25 cellular contexts compared by ENCODE assay signal in the genomic region with DNA sequence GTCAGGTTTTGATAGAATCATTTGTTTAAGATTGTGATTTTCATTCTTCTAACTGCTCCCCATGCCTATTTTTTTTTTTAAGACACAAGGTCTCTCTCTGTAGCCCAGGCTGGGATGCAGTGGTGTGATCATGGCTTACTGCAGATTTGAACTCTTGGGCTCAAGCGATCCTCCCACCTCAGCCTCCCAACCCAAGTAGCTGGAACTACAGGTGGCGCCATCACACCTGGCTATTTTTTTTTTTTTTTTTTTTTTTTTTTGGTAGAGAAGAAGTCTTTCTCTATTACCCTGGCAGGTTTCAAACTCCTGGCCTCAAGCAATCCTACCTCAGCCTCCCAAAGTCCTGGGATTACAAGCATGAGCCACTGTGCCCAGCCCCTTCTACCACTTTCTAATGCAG.
"Had no signal": no experiment of that assay in that cellular context is flagged by ENCODE, and none has a peak within 500 bp of the region (broad histone marks: within the 10 kb centered on the region; RNA-seq: fewer than 3 reads in every experiment).

No MANE protein-coding gene starts in this region.

- H3K36me3 ChIP-seq: colonic mucosa, left lung, stomach, suprapubic skin, tibial nerve had no signal

- H3K9me3 Mint-ChIP-seq: activated T-helper 2 cell treated with anti-CD3 and anti-CD28 coated beads, Interferon-gamma antibody, Interleukin-2, Interleukin-4, amounts not matched to agents 10 μg/mL and 5 μg/mL and 100 μg/mL, durations not matched to agents 14 hours and 24 hours and 36 hours; neural crest cell had no signal

- H3K27me3 Mint-ChIP-seq: activated naive CD8-positive, alpha-beta T cell treated with anti-CD3 and anti-CD28 coated beads for 36 hours; central memory CD8-positive, alpha-beta T cell; stimulated activated memory B cell treated with anti-CD40 and anti-IgM and Interleukin-4, amounts not matched to agents 10 μg/mL and 1 μg/mL and 100 μg/mL, for 72 hours had no signal

- H3K36me3 Mint-ChIP-seq: activated naive CD8-positive, alpha-beta T cell treated with anti-CD3 and anti-CD28 coated beads for 36 hours; naive thymus-derived CD4-positive, alpha-beta T cell; stimulated activated memory B cell treated with anti-CD40 and anti-IgM and Interleukin-4, amounts not matched to agents 10 μg/mL and 1 μg/mL and 100 μg/mL, for 72 hours had no signal

- H3K27ac Mint-ChIP-seq: activated naive CD8-positive, alpha-beta T cell treated with anti-CD3 and anti-CD28 coated beads for 36 hours; activated T-helper 2 cell treated with anti-CD3 and anti-CD28 coated beads, Interferon-gamma antibody, Interleukin-2, Interleukin-4, amounts not matched to agents 10 μg/mL and 5 μg/mL and 100 μg/mL, durations not matched to agents 14 hours and 24 hours and 36 hours; naive thymus-derived CD4-positive, alpha-beta T cell; stimulated activated memory B cell treated with anti-CD40 and anti-IgM and Interleukin-4, amounts not matched to agents 10 μg/mL and 1 μg/mL and 100 μg/mL, for 72 hours had no signal

- FAIRE-seq: astrocyte, small intestine had no signal

- ATAC-seq: activated T-cell treated with anti-CD3 and anti-CD28 coated beads, Interleukin-2, amount 50 U/mL, for 4 hours; left lung; naive thymus-derived CD4-positive, alpha-beta T cell; sciatic nerve; stimulated activated memory B cell treated with anti-CD40 and anti-IgM and Interleukin-4, amounts not matched to agents 10 μg/mL and 1 μg/mL and 100 μg/mL, for 72 hours had no signal

- H3K4me1 Mint-ChIP-seq: activated naive CD8-positive, alpha-beta T cell treated with anti-CD3 and anti-CD28 coated beads for 36 hours; central memory CD8-positive, alpha-beta T cell; naive thymus-derived CD4-positive, alpha-beta T cell; neural crest cell; stimulated activated memory B cell treated with anti-CD40 and anti-IgM and Interleukin-4, amounts not matched to agents 10 μg/mL and 1 μg/mL and 100 μg/mL, for 72 hours had no signal

- H3K27ac ChIP-seq: colonic mucosa, dorsolateral prefrontal cortex, left lung, stomach, suprapubic skin, tibial nerve had no signal

- H3K27me3 ChIP-seq: colonic mucosa, suprapubic skin, tibial nerve had no signal

- H3K9me3 ChIP-seq: colonic mucosa, left lung, stomach, suprapubic skin, tibial nerve had no signal

- DNase-seq: activated CD4-positive, alpha-beta T cell treated with anti-CD3 and anti-CD28 coated beads for 4 hours; activated CD4-positive, alpha-beta T cell treated with anti-CD3 and anti-CD28 coated beads, Interleukin-2, amount 50 U/mL, for 48 hours; activated CD4-positive, CD25-positive, alpha-beta regulatory T cell; activated CD8-positive, alpha-beta memory T cell treated with anti-CD3 and anti-CD28 coated beads, Interleukin-2, amount 50 U/mL, for 48 hours; activated naive CD4-positive, alpha-beta T cell treated with Interleukin-2 at 50 U/mL for 16 hours; activated naive CD8-positive, alpha-beta T cell treated with anti-CD3 and anti-CD28 coated beads for 36 hours; activated T-cell treated with anti-CD3 and anti-CD28 coated beads, Interleukin-2, amount 50 U/mL, for 4 hours; colonic mucosa; dorsolateral prefrontal cortex; kidney glomerular epithelial cell; left lung; naive thymus-derived CD4-positive, alpha-beta T cell; posterior cingulate gyrus; small intestine; stimulated activated CD4-positive, alpha-beta T cell treated with anti-CD3 and anti-CD28 coated beads, Interleukin-2, amount 100 ng/mL, for 24 hours; stomach; T1000 had no signal

- H3K4me3 ChIP-seq: colonic mucosa, dorsolateral prefrontal cortex, left lung, stomach, suprapubic skin, tibial nerve had no signal

- H3K4me1 ChIP-seq: colonic mucosa, left lung, stomach, suprapubic skin, tibial nerve had no signal

- H3K4me3 Mint-ChIP-seq: activated naive CD8-positive, alpha-beta T cell treated with anti-CD3 and anti-CD28 coated beads for 36 hours; activated T-cell treated with anti-CD3 and anti-CD28 coated beads, Interleukin-2, amount 50 U/mL, for 4 hours; central memory CD8-positive, alpha-beta T cell; naive thymus-derived CD4-positive, alpha-beta T cell; neural crest cell; stimulated activated memory B cell treated with anti-CD40 and anti-IgM and Interleukin-4, amounts not matched to agents 10 μg/mL and 1 μg/mL and 100 μg/mL, for 72 hours had no signal
